In genomic region chr1:77725706-77726105, GRCh38 we compare ENCODE assay signal across 2 cellular contexts.
TF ChIP-seq lines count a peak whose summit lies in the region.

No MANE protein-coding gene starts in this region.

TF ChIP-seq in HepG2, 621 proteins besides CTCF, POLR2A, EP300 and RAD21:
- TF ChIP-seq MAFK (conservative IDR thresholded peaks at IDR 0.05 in 1 of 2, IDR thresholded peaks at IDR 0.05 in 1 of 2; ENCODE audit: low read length in 2 of 2) (peak; percentile 89 to 97), MAFF (IDR thresholded peaks at IDR 0.05; ENCODE audit: low read depth, low read length) (peak; percentile 94), ELK4 (CRISPR knock-in tag; IDR thresholded peaks at IDR 0.05; ENCODE audit: borderline replicate concordance) (no peak)

TF ChIP-seq in H1, 55 proteins besides CTCF, POLR2A, EP300 and RAD21:
- TF ChIP-seq CHD2 (IDR thresholded peaks at IDR 0.05; ENCODE audit: low read length) (no peak), USF2 (IDR thresholded peaks at IDR 0.05; ENCODE audit: low read length) (no peak), JUND (IDR thresholded peaks at IDR 0.05; ENCODE audit: low read length) (no peak), ZNF274 (IDR thresholded peaks at IDR 0.05; ENCODE audit: borderline replicate concordance, extremely low read depth, low read length) (no peak), CBX5 (IDR thresholded peaks at IDR 0.05; ENCODE audit: low read depth, low read length) (no peak), RBBP5 (IDR thresholded peaks at IDR 0.05; ENCODE audit: borderline replicate concordance, low read depth, low read length) (no peak), KDM1A (IDR thresholded peaks at IDR 0.05; ENCODE audit: borderline replicate concordance, low read length) (no peak), TEAD4 (IDR thresholded peaks at IDR 0.05; ENCODE audit: low read depth, low read length) (no peak), MAFK (IDR thresholded peaks at IDR 0.05; ENCODE audit: low read depth, low read length) (peak; percentile 80)
